In the genomic region with DNA sequence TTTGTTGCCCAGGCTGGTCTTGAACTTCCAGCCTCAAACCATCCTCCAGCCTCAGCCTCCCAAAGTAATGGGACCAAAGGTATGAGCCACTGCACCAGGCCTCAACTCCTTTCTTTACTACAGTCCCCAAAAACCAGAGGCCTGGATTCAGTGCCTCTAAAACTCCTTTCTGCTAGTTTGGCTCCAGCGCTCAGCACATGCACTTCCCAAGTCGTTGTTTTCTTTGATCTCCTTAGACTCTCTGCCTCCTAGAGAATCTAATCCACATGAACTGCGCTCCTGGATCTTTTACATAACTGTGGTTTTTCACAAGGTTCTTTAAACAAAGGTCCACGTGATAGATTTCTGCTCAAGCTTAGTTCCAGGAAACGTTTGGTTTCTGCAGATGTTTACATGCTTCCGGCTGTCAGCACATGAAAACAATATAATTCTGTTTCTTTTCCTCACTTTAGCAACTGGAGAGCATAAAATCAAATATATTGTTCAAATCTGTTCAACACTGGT, we compare ENCODE assay signal across 8 cellular contexts.
A peak's percentile ranks its signal among the peaks of the same experiment; 100 is the strongest.
DNase-seq lines count a peak whose midpoint lies in the region; ATAC-seq and TF ChIP-seq lines count a peak whose summit lies in the region.

No MANE protein-coding gene starts in this region.

- H3K36me3 Mint-ChIP-seq in activated naive CD4-positive, alpha-beta T cell treated with anti-CD3 and anti-CD28 coated beads, Interleukin-2, amount 50 U/mL, for 24 hours, result peaks cover 19% of the 10 kb centered on the region
- H3K36me3 Mint-ChIP-seq in naive thymus-derived CD4-positive, alpha-beta T cell, result peaks cover 7 to 32% (median 15%) of the 10 kb centered on the region in 5 donors

- no peaks in the 10 kb centered on the region for H3K9me3 ChIP-seq in naive thymus-derived CD4-positive, alpha-beta T cell (ENCODE audit: control insufficient read depth in 2 of 3, low read length in 3 of 3)

- no peaks in the 10 kb centered on the region for H3K27me3 Mint-ChIP-seq in activated naive CD4-positive, alpha-beta T cell treated with anti-CD3 and anti-CD28 coated beads, Interleukin-2, amount 50 U/mL, for 24 hours
- no peaks in the 10 kb centered on the region for H3K27me3 Mint-ChIP-seq in naive thymus-derived CD4-positive, alpha-beta T cell

- ATAC-seq in naive thymus-derived CD4-positive, alpha-beta T cell, result peak; percentile 67
- ATAC-seq in foreskin keratinocyte, result no peak

- CTCF ChIA-PET in naive thymus-derived CD4-positive, alpha-beta T cell (lab: Charles Lee), result interaction anchor here (1.0 to 1.4 kb wide), 4 partner anchors 12 to 451 kb away, joined by 3 to 7 read pairs (median 4); no protein-coding TSS in a partner anchor

- H3K4me1 ChIP-seq in naive thymus-derived CD4-positive, alpha-beta T cell (ENCODE audit: control insufficient read depth in 2 of 2, insufficient read depth in 2 of 2, low read length in 2 of 2), result peaks cover 69 to 77% of the 10 kb centered on the region in 2 donors
- no peaks in the 10 kb centered on the region for H3K4me1 ChIP-seq in foreskin keratinocyte

- peak overlapping the region; percentile 76 for H3K27ac ChIP-seq in naive thymus-derived CD4-positive, alpha-beta T cell (ENCODE audit: low read depth, low read length)
- no peak overlapping the region for H3K27ac ChIP-seq in foreskin keratinocyte

- peaks cover 0 to 3% (median 0%) of the 10 kb centered on the region in 3 experiments for H3K36me3 ChIP-seq in naive thymus-derived CD4-positive, alpha-beta T cell (ENCODE audit: control insufficient read depth in 2 of 3, insufficient read depth in 3 of 3, low read length in 3 of 3)

- H3K4me1 Mint-ChIP-seq in activated naive CD4-positive, alpha-beta T cell treated with anti-CD3 and anti-CD28 coated beads, Interleukin-2, amount 50 U/mL, for 24 hours, result peaks cover 80% of the 10 kb centered on the region
- H3K4me1 Mint-ChIP-seq in naive thymus-derived CD4-positive, alpha-beta T cell, result peaks cover 54 to 87% (median 72%) of the 10 kb centered on the region in 7 donors

- no peak for TF ChIP-seq CTCF in choroid plexus epithelial cell (conservative IDR thresholded peaks at IDR 0.05; ENCODE audit: low read depth, low read length)
- no peak for TF ChIP-seq CTCF in foreskin keratinocyte (conservative IDR thresholded peaks at IDR 0.05)

- peak overlapping the region; percentile 79 for H3K4me3 Mint-ChIP-seq in activated naive CD4-positive, alpha-beta T cell treated with anti-CD3 and anti-CD28 coated beads, Interleukin-2, amount 50 U/mL, for 24 hours
- peak overlapping the region; percentile 72 to 93 (median 82) for H3K4me3 Mint-ChIP-seq in naive thymus-derived CD4-positive, alpha-beta T cell

- no peaks in the 10 kb centered on the region for H3K27me3 ChIP-seq in naive thymus-derived CD4-positive, alpha-beta T cell (ENCODE audit: control insufficient read depth in 2 of 2, insufficient read depth in 2 of 2, low read length in 2 of 2)
- no peaks in the 10 kb centered on the region for H3K27me3 ChIP-seq in foreskin keratinocyte

- H3K9me3 Mint-ChIP-seq in activated naive CD4-positive, alpha-beta T cell treated with anti-CD3 and anti-CD28 coated beads, Interleukin-2, amount 50 U/mL, for 24 hours, result no peaks in the 10 kb centered on the region
- H3K9me3 Mint-ChIP-seq in naive thymus-derived CD4-positive, alpha-beta T cell, result peaks cover 0 to 2% (median 0%) of the 10 kb centered on the region in 11 donors

- no peak for DNase-seq in activated naive CD4-positive, alpha-beta T cell treated with anti-CD3 and anti-CD28 coated beads, Interleukin-2, amount 50 U/mL, for 16 hours
- DNase-seq in Kasumi-1 (lab: John Stamatoyannopoulos, UW) (peak; percentile 45 to 53), choroid plexus epithelial cell (ENCODE audit: low read depth) (peak; percentile 97), foreskin keratinocyte (no peak), NK-92 (lab: John Stamatoyannopoulos, UW; ENCODE audit: unreplicated experiment) (no peak), nucleus accumbens (lab: John Stamatoyannopoulos, UW) (no peak)
- DNase-seq in naive thymus-derived CD4-positive, alpha-beta T cell, result peak in 6 of 9 donors; percentile 71 to 82 (median 78)

- intact Hi-C loops in naive thymus-derived CD4-positive, alpha-beta T cell (cut with micrococcal nuclease), result loop anchor here (1.0 to 2.0 kb wide), 7 partner anchors 17 to 174 kb away; no protein-coding TSS in a partner anchor

- peak overlapping the region; percentile 99 for H3K27ac Mint-ChIP-seq in activated naive CD4-positive, alpha-beta T cell treated with anti-CD3 and anti-CD28 coated beads, Interleukin-2, amount 50 U/mL, for 24 hours
- H3K27ac Mint-ChIP-seq in naive thymus-derived CD4-positive, alpha-beta T cell, result peak overlapping the region; percentile 94 to 100 (median 98)

- POLR2A ChIA-PET in naive thymus-derived CD4-positive, alpha-beta T cell (lab: Charles Lee), result interaction anchor here (0.6 to 3.5 kb wide), 11 partner anchors 8 to 691 kb away, joined by 3 to 17 read pairs (median 4); a partner anchor contains a TSS

- H3K4me3 ChIP-seq in choroid plexus epithelial cell (ENCODE audit: low read depth, low read length), result no peak overlapping the region
- H3K4me3 ChIP-seq in naive thymus-derived CD4-positive, alpha-beta T cell (ENCODE audit: low read length), result peak overlapping the region; percentile 11

Comparison
In these comparisons a context has a peak if more than half of its experiments do, and no peak if none do; other contexts are left out.
1. DNase-seq: peak in Kasumi-1 (2 of 2), choroid plexus epithelial cell (single experiment) and naive thymus-derived CD4-positive, alpha-beta T cell (6 of 9); none in activated naive CD4-positive, alpha-beta T cell treated with anti-CD3 and anti-CD28 coated beads, Interleukin-2, amount 50 U/mL, for 16 hours (single experiment), foreskin keratinocyte (0 of 2), NK-92 (single experiment) and nucleus accumbens (0 of 56).